8 cellular contexts compared by ENCODE assay signal in genomic region chr15:94232107-94232506, GRCh38. TPM values are rescaled to one million over a fixed set of nuclear protein-coding genes. Genes with fewer than 3 reads are reported as not detected.
DNase-seq lines count a peak whose midpoint lies in the region; ATAC-seq, FAIRE-seq and TF ChIP-seq lines count a peak whose summit lies in the region.

No MANE protein-coding gene starts in this region.

- H3K27me3 ChIP-seq in heart left ventricle: peaks cover 0 to 55% (median 16%) of the 10 kb centered on the region in 9 donors
- H3K27me3 ChIP-seq in left lung: peaks cover 0 to 22% of the 10 kb centered on the region in 2 donors

- peak overlapping the region; percentile 92 for H3K4me3 Mint-ChIP-seq in activated CD8-positive, alpha-beta T cell treated with anti-CD3 and anti-CD28 coated beads, Interleukin-2, amount 10 ng/mL, durations not matched to agents 7 days and 5 days

- TF ChIP-seq CTCF in heart left ventricle (IDR thresholded peaks at IDR 0.05) (no peak), left lung (IDR thresholded peaks at IDR 0.05) (no peak), GM20000 (IDR thresholded peaks at IDR 0.05; ENCODE audit: extremely low read depth, missing control alignments) (no peak)

- no peak for TF ChIP-seq POLR2A in heart left ventricle (IDR thresholded peaks at IDR 0.05)

- no peak for FAIRE-seq in urothelium cell line (lab: Jason Lieb, UNC)

- peaks cover 72% of the 10 kb centered on the region for H3K4me1 Mint-ChIP-seq in activated CD8-positive, alpha-beta T cell treated with anti-CD3 and anti-CD28 coated beads, Interleukin-2, amount 10 ng/mL, durations not matched to agents 7 days and 5 days (ENCODE audit: low read depth)

- DNase-seq in heart left ventricle: no peak
- no peak for DNase-seq in left cardiac atrium
- DNase-seq in activated CD8-positive, alpha-beta T cell treated with anti-CD3 and anti-CD28 coated beads, Interleukin-2, amount 10 ng/mL, durations not matched to agents 7 days and 5 days: no peak
- no peak for DNase-seq in left lung
- no peak for DNase-seq in GM20000 (ENCODE audit: low spot score)
- DNase-seq in urothelium cell line (ENCODE audit: low spot score): no peak
- DNase-seq in NCI-H1092 treated with DMSO at 0.1 percent for 48 hours (lab: John Stamatoyannopoulos, UW): no peak

- peak overlapping the region; percentile 96 for H3K27ac Mint-ChIP-seq in activated CD8-positive, alpha-beta T cell treated with anti-CD3 and anti-CD28 coated beads, Interleukin-2, amount 10 ng/mL, durations not matched to agents 7 days and 5 days

- peak overlapping the region in 10 of 12 donors; percentile 35 to 70 (median 56) for H3K4me3 ChIP-seq in heart left ventricle
- H3K4me3 ChIP-seq in left lung: peak overlapping the region; percentile 60 to 68
- peak overlapping the region; percentile 81 for H3K4me3 ChIP-seq in urinary bladder (ENCODE audit: low read depth, low read length)

- H3K36me3 ChIP-seq in heart left ventricle (no peaks in the 10 kb centered on the region), left lung (no peaks in the 10 kb centered on the region), urinary bladder (ENCODE audit: insufficient read depth) (no peaks in the 10 kb centered on the region)

- intact Hi-C loops in heart left ventricle (cut with DNase I) (loop anchor here in 1 of 10 donors (10.0 kb wide), 1 partner anchor 83 kb away; no protein-coding TSS in a partner anchor), left cardiac atrium (cut with DNase I) (no loop called here), left lung (cut with DNase I) (no loop called here)

- H3K9me3 Mint-ChIP-seq in activated CD8-positive, alpha-beta T cell treated with anti-CD3 and anti-CD28 coated beads, Interleukin-2, amount 10 ng/mL, durations not matched to agents 7 days and 5 days (ENCODE audit: insufficient read depth): no peaks in the 10 kb centered on the region

- H3K4me1 ChIP-seq in heart left ventricle (peaks cover 0 to 54% (median 7%) of the 10 kb centered on the region in 12 donors), left lung (peaks cover 0 to 71% of the 10 kb centered on the region in 2 donors), urinary bladder (ENCODE audit: insufficient read depth) (no peaks in the 10 kb centered on the region)

- H3K9me3 ChIP-seq in heart left ventricle: no peaks in the 10 kb centered on the region
- no peaks in the 10 kb centered on the region for H3K9me3 ChIP-seq in left lung

- H3K27ac ChIP-seq in heart left ventricle (peak overlapping the region in 2 of 12 donors; percentile 68 to 81), left lung (peak overlapping the region; percentile 88 to 95), urinary bladder (ENCODE audit: low read depth) (no peak overlapping the region)

- CTCF ChIA-PET in activated CD8-positive, alpha-beta T cell treated with anti-CD3 and anti-CD28 coated beads, Interleukin-2, amount 10 ng/mL, durations not matched to agents 7 days and 5 days (lab: Charles Lee): interaction anchor here (0.9 to 8.1 kb wide), 11 partner anchors 10 to 91 kb away, joined by 3 to 108 read pairs (median 6); no protein-coding TSS in a partner anchor

- POLR2A ChIA-PET in activated CD8-positive, alpha-beta T cell treated with anti-CD3 and anti-CD28 coated beads, Interleukin-2, amount 10 ng/mL, durations not matched to agents 7 days and 5 days (lab: Charles Lee): interaction anchor here (1.0 to 4.4 kb wide), 8 partner anchors 8 to 74 kb away, joined by 3 to 37 read pairs (median 4); no protein-coding TSS in a partner anchor

- peaks cover 30% of the 10 kb centered on the region for H3K36me3 Mint-ChIP-seq in activated CD8-positive, alpha-beta T cell treated with anti-CD3 and anti-CD28 coated beads, Interleukin-2, amount 10 ng/mL, durations not matched to agents 7 days and 5 days (ENCODE audit: low read depth)

- 11 to 14% (median 13%) methylated on average over 9 of the region's 9 CpGs for WGBS in heart left ventricle, 4 donors
- WGBS in urinary bladder: 29% methylated on average over 9 of the region's 9 CpGs

- H3K27me3 Mint-ChIP-seq in activated CD8-positive, alpha-beta T cell treated with anti-CD3 and anti-CD28 coated beads, Interleukin-2, amount 10 ng/mL, durations not matched to agents 7 days and 5 days (ENCODE audit: low read depth): peaks cover 3% of the 10 kb centered on the region

- ATAC-seq in heart left ventricle: peak in 1 of 4 donors; percentile 27
- ATAC-seq in left cardiac atrium: no peak
- no peak for ATAC-seq in activated CD8-positive, alpha-beta T cell treated with anti-CD3 and anti-CD28 coated beads, Interleukin-2, amount 10 ng/mL, durations not matched to agents 7 days and 5 days
- ATAC-seq in left lung: peak; percentile 6

RNA-seq across cellular contexts. Expression of gene MCTP2, which starts 0.7 kb away (rescaled TPM):
- 10 to 100 TPM in 1 of 9 donors, 1 to 10 TPM in 5, under 1 TPM in 3; 0.35 to 12.1 (median 6.3) TPM for total RNA-seq in heart left ventricle
- 1 to 10 TPM in 1 of 2 donors, under 1 TPM in 1; 0.57 to 1.1 TPM for polyA plus RNA-seq in heart left ventricle
- 1 to 10 TPM; 2.3 to 4.3 TPM for total RNA-seq in left cardiac atrium
- 10 to 100 TPM; 26.2 to 26.9 TPM for total RNA-seq in activated CD8-positive, alpha-beta T cell treated with anti-CD3 and anti-CD28 coated beads, Interleukin-2, amount 10 ng/mL, durations not matched to agents 7 days and 5 days
- 10 to 100 TPM; 33.2 to 38.8 TPM for total RNA-seq in left lung
- 37.3 TPM for total RNA-seq in urinary bladder
- polyA plus RNA-seq in urinary bladder: 3.9 TPM
